8 cellular contexts compared by ENCODE assay signal in the genomic region with DNA sequence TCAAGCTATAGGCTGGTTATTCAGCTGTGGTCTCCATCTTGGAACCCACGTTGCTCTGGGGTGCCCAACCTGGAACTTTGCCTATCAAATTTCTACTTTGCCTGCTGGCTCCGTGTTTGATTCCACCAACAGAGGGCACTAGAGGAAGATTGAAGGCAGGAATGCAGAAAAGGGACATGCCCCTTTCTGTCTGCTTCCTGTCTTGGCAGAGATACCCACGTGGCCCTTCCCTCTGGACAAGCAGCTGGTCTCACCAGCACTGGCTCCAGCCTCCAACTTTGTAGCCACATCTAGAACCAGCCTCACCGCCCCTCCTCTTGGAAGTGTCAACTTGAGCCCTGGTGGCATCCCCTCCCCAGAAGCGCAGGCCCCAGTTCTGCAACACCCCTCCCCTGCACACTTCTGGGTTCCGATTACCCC. TPM values are rescaled to one million over a fixed set of nuclear protein-coding genes. Genes with fewer than 3 reads are reported as not detected.
DNase-seq lines count a peak whose midpoint lies in the region; ATAC-seq and TF ChIP-seq lines count a peak whose summit lies in the region.

No MANE protein-coding gene starts in this region.

- H3K27me3 Mint-ChIP-seq in mesothelial cell of epicardium (ENCODE audit: low read depth), result peaks cover 2% of the 10 kb centered on the region

- DNase-seq in PC-3 (peak; percentile 74), activated T-cell treated with anti-CD3 and anti-CD28 coated beads for 4 hours (peak; percentile 55), foreskin keratinocyte (peak in 1 of 2 donors; percentile 24), retina (peak; percentile 28), mesothelial cell of epicardium (ENCODE audit: low spot score in 2 of 2, unreplicated experiment in 2 of 2) (no peak)

- peak overlapping the region; percentile 55; the same call in 1 of the 2 replicates for H2AFZ ChIP-seq in PC-3 (ENCODE audit: low read length)

- intact Hi-C loops in PC-3 (cut with micrococcal nuclease), result loop anchor here (5.0 kb wide), 1 partner anchor 234 kb away; a partner anchor contains a TSS

- ATAC-seq in HG02798 (IDR thresholded peaks at IDR 0.05; ENCODE audit: poor library complexity, unreplicated experiment) (peak; percentile 48), PC-3 (peak; percentile 20; the same call in 1 of the 2 replicates), foreskin keratinocyte (peak; percentile 46), HG03469 (IDR thresholded peaks at IDR 0.05; ENCODE audit: unreplicated experiment) (no peak)

- H3K4me2 ChIP-seq in PC-3 (ENCODE audit: low read length), result no peak overlapping the region

- no peak overlapping the region for H3K4me3 ChIP-seq in PC-3 (ENCODE audit: low read length)

- H3K4me3 Mint-ChIP-seq in mesothelial cell of epicardium, result no peak overlapping the region

- no peaks in the 10 kb centered on the region for H3K9me3 Mint-ChIP-seq in mesothelial cell of epicardium

- no TSS peak for BruUV-seq in PC-3 (replicated peaks; lab: Mats Ljungman, UMichigan)

- H3K4me1 Mint-ChIP-seq in mesothelial cell of epicardium, result no peaks in the 10 kb centered on the region

- H3K36me3 ChIP-seq in PC-3 (ENCODE audit: low read depth, low read length), result no peaks in the 10 kb centered on the region

- no peaks in the 10 kb centered on the region for H4K20me1 ChIP-seq in PC-3 (ENCODE audit: low read length)

- H3K27ac Mint-ChIP-seq in mesothelial cell of epicardium, result no peak overlapping the region

- H3K9me3 ChIP-seq in PC-3 (ENCODE audit: low read length), result no peaks in the 10 kb centered on the region

- POLR2A ChIA-PET in PC-3 (lab: Charles Lee; ENCODE audit: unreplicated experiment), result no interaction called here

- H3K4me1 ChIP-seq in PC-3 (ENCODE audit: insufficient read depth, low read length), result no peaks in the 10 kb centered on the region
- no peaks in the 10 kb centered on the region for H3K4me1 ChIP-seq in foreskin keratinocyte

- H3K27me3 ChIP-seq in PC-3 (ENCODE audit: low read length) (no peaks in the 10 kb centered on the region), foreskin keratinocyte (no peaks in the 10 kb centered on the region)

- no peaks in the 10 kb centered on the region for H3F3A ChIP-seq in PC-3 (ENCODE audit: low read length, unreplicated experiment)

- no peaks in the 10 kb centered on the region for H3K36me3 Mint-ChIP-seq in mesothelial cell of epicardium

- H3K9me2 ChIP-seq in PC-3 (replicated peaks; ENCODE audit: low read length), result no peaks in the 10 kb centered on the region

- H3K27ac ChIP-seq in C4-2B, result no peak overlapping the region
- H3K27ac ChIP-seq in PC-3 (ENCODE audit: low read length), result no peak overlapping the region
- no peak overlapping the region for H3K27ac ChIP-seq in foreskin keratinocyte

- TF ChIP-seq CTCF in C4-2B (conservative IDR thresholded peaks at IDR 0.05) (peak; percentile 71), PC-3 (conservative IDR thresholded peaks at IDR 0.05; ENCODE audit: low read depth, low read length) (peak; percentile 65), foreskin keratinocyte (conservative IDR thresholded peaks at IDR 0.05) (peak; percentile 71), mesothelial cell of epicardium (IDR thresholded peaks at IDR 0.05; ENCODE audit: unreplicated experiment) (no peak)

- no peak overlapping the region for H3K9ac ChIP-seq in PC-3 (ENCODE audit: low read length)

- no peaks in the 10 kb centered on the region for H3K79me2 ChIP-seq in PC-3 (ENCODE audit: low read length)

- CTCF ChIA-PET in PC-3 (lab: Charles Lee), result interaction anchor here (0.6 kb wide), 1 partner anchor 127 kb away, joined by 3 read pairs; no protein-coding TSS in a partner anchor

RNA-seq across cellular contexts. Expression of a gene that starts 52.1 kb away (rescaled TPM):
- total RNA-seq in PC-3 (2014; rRNA removed) (0.98 and 2.4 TPM in 2 replicates), foreskin keratinocyte (2.7 and 2.8 TPM in 2 replicates), mesothelial cell of epicardium (5.3 to 6.6 TPM (median 6.0 TPM) in 3 replicates)
- 2.0 TPM in 2 replicates for polyA plus RNA-seq in foreskin keratinocyte

Comparison
In these comparisons a context has a peak if more than half of its experiments do, and no peak if none do; other contexts are left out.
1. DNase-seq: peak in PC-3 (single experiment), activated T-cell treated with anti-CD3 and anti-CD28 coated beads for 4 hours (single experiment) and retina (single experiment); none in mesothelial cell of epicardium (0 of 2).